Comparison of ENCODE assay signal across 2 cellular contexts in genomic region chr3:129597087-129597791, GRCh38.
TF ChIP-seq lines count a peak whose summit lies in the region.

No MANE protein-coding gene starts in this region.

TF ChIP-seq in SK-N-SH, 30 proteins besides CTCF, POLR2A, EP300 and RAD21 (continued from another document):
- no peak for TF ChIP-seq RCOR1 (IDR thresholded peaks at IDR 0.05; ENCODE audit: low read length)
- TF ChIP-seq CHD2 (IDR thresholded peaks at IDR 0.05; ENCODE audit: low read length, partially characterized antibody) = no peak
- no peak for TF ChIP-seq RFX5 (IDR thresholded peaks at IDR 0.05; ENCODE audit: low read length)
- TF ChIP-seq USF1 (IDR thresholded peaks at IDR 0.05; ENCODE audit: borderline replicate concordance, low read depth) = no peak

TF ChIP-seq in SK-N-SH treated with all-trans-retinoic acid at 6 μM for 48 hours, 23 proteins besides CTCF, POLR2A, EP300 and RAD21 (continued from another document):
- no peak for TF ChIP-seq ZFP3 (CRISPR knock-in tag; IDR thresholded peaks at IDR 0.05)
- TF ChIP-seq ZNF8 (CRISPR knock-in tag; IDR thresholded peaks at IDR 0.05) = no peak
- no peak for TF ChIP-seq ZFP30 (CRISPR knock-in tag; IDR thresholded peaks at IDR 0.05)
- no peak for TF ChIP-seq PATZ1 (CRISPR knock-in tag; IDR thresholded peaks at IDR 0.05; ENCODE audit: borderline replicate concordance)
- TF ChIP-seq CSDC2 (CRISPR knock-in tag; IDR thresholded peaks at IDR 0.05) = no peak
- no peak for TF ChIP-seq ZC3H10 (CRISPR knock-in tag; IDR thresholded peaks at IDR 0.05)
- no peak for TF ChIP-seq TSHZ2 (CRISPR knock-in tag; IDR thresholded peaks at IDR 0.05)
- no peak for TF ChIP-seq ZNF565 (CRISPR knock-in tag; conservative IDR thresholded peaks at IDR 0.05; ENCODE audit: low read depth)
- no peak for TF ChIP-seq CSRNP3 (CRISPR knock-in tag; IDR thresholded peaks at IDR 0.05)
- TF ChIP-seq TOX (CRISPR knock-in tag; IDR thresholded peaks at IDR 0.05; ENCODE audit: borderline replicate concordance) = no peak
TF ChIP-seq in SK-N-SH treated with all-trans-retinoic acid at 6 μM for 48 hours: peak in this region for 0.
